Comparison of ENCODE assay signal across 1 cellular context in the genomic region with DNA sequence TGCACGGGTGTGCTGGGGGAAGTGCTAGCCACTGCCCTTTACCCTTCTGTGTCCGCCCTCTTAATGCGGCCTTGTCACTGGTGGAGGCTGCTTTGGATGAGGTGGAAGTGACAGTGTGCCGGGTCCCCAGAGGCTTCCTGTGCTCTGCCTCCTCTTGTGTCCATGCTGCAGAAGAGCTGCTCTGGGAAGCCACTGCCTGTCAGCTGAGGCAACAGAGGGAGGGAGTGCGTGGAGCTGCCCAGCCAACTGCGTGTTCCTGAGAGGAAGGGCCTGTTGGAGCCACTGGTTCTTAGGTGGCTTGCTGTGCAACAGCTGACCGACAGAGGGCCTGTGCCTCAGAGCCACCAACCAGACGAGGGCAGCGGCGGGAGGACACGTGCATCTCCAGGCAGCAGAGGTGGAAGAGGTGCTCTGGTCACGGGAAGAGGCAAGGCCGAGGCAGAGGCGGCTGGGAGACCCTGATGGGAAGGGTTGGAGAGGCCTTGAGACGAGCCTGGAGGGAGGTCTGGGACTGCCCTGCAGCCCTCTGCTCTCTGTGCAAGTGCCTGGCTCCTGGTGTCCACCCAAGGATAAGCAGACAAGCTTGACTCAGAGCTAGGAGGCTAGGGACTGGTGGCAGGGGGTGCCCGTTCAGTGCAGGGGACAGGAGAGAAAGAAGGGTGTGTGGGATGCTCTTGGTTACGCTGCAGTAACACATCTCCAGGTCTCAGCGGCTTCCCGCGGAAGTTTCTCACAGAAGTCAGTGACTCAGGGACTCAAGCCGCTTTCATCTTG.
A peak's percentile ranks its signal among the peaks of the same experiment; 100 is the strongest.
TF ChIP-seq lines count a peak whose summit lies in the region.

No MANE protein-coding gene starts in this region.

TF ChIP-seq in WTC11, 78 proteins besides CTCF, POLR2A, EP300 and RAD21 (continued from another document and continues in another):
- TF ChIP-seq JAZF1 (CRISPR knock-in tag; IDR thresholded peaks at IDR 0.05) (no peak), ZNF317 (CRISPR knock-in tag; IDR thresholded peaks at IDR 0.05; ENCODE audit: borderline replicate concordance, low read depth) (no peak), ZNF138 (CRISPR knock-in tag; conservative IDR thresholded peaks at IDR 0.05) (0 out of 2 replicates have a peak, but pooled peaks have one; percentile 22), OVOL2 (CRISPR knock-in tag; IDR thresholded peaks at IDR 0.05; ENCODE audit: borderline replicate concordance) (no peak), CBFB (CRISPR knock-in tag; IDR thresholded peaks at IDR 0.05; ENCODE audit: low read depth) (0 out of 2 replicates have a peak, but pooled peaks have one; percentile 50), ATF1 (CRISPR knock-in tag; IDR thresholded peaks at IDR 0.05) (no peak), HMGA2 (CRISPR knock-in tag; IDR thresholded peaks at IDR 0.05) (no peak), ZNF423 (CRISPR knock-in tag; IDR thresholded peaks at IDR 0.05) (no peak), ZBTB21 (CRISPR knock-in tag; IDR thresholded peaks at IDR 0.05; ENCODE audit: borderline replicate concordance) (0 out of 2 replicates have a peak, but pooled peaks have one; percentile 11), MYBL2 (CRISPR knock-in tag; IDR thresholded peaks at IDR 0.05) (no peak), FOXK1 (CRISPR knock-in tag; IDR thresholded peaks at IDR 0.05) (no peak), TP53 (CRISPR knock-in tag; IDR thresholded peaks at IDR 0.05) (peak; percentile 52; the same call in 1 of the 2 replicates), ESRRA (CRISPR knock-in tag; IDR thresholded peaks at IDR 0.05; ENCODE audit: borderline replicate concordance) (no peak), ZNF232 (CRISPR knock-in tag; IDR thresholded peaks at IDR 0.05) (no peak), IRF2 (CRISPR knock-in tag; IDR thresholded peaks at IDR 0.05; ENCODE audit: borderline replicate concordance, low read depth) (no peak), SOX15 (CRISPR knock-in tag; IDR thresholded peaks at IDR 0.05) (no peak), SP1 (CRISPR knock-in tag; conservative IDR thresholded peaks at IDR 0.05) (no peak)
- TF ChIP-seq, protein P1, sequence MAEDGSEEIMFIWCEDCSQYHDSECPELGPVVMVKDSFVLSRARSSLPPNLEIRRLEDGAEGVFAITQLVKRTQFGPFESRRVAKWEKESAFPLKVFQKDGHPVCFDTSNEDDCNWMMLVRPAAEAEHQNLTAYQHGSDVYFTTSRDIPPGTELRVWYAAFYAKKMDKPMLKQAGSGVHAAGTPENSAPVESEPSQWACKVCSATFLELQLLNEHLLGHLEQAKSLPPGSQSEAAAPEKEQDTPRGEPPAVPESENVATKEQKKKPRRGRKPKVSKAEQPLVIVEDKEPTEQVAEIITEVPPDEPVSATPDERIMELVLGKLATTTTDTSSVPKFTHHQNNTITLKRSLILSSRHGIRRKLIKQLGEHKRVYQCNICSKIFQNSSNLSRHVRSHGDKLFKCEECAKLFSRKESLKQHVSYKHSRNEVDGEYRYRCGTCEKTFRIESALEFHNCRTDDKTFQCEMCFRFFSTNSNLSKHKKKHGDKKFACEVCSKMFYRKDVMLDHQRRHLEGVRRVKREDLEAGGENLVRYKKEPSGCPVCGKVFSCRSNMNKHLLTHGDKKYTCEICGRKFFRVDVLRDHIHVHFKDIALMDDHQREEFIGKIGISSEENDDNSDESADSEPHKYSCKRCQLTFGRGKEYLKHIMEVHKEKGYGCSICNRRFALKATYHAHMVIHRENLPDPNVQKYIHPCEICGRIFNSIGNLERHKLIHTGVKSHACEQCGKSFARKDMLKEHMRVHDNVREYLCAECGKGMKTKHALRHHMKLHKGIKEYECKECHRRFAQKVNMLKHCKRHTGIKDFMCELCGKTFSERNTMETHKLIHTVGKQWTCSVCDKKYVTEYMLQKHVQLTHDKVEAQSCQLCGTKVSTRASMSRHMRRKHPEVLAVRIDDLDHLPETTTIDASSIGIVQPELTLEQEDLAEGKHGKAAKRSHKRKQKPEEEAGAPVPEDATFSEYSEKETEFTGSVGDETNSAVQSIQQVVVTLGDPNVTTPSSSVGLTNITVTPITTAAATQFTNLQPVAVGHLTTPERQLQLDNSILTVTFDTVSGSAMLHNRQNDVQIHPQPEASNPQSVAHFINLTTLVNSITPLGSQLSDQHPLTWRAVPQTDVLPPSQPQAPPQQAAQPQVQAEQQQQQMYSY (CRISPR knock-in tag; IDR thresholded peaks at IDR 0.05): no peak
- TF ChIP-seq, protein P2, sequence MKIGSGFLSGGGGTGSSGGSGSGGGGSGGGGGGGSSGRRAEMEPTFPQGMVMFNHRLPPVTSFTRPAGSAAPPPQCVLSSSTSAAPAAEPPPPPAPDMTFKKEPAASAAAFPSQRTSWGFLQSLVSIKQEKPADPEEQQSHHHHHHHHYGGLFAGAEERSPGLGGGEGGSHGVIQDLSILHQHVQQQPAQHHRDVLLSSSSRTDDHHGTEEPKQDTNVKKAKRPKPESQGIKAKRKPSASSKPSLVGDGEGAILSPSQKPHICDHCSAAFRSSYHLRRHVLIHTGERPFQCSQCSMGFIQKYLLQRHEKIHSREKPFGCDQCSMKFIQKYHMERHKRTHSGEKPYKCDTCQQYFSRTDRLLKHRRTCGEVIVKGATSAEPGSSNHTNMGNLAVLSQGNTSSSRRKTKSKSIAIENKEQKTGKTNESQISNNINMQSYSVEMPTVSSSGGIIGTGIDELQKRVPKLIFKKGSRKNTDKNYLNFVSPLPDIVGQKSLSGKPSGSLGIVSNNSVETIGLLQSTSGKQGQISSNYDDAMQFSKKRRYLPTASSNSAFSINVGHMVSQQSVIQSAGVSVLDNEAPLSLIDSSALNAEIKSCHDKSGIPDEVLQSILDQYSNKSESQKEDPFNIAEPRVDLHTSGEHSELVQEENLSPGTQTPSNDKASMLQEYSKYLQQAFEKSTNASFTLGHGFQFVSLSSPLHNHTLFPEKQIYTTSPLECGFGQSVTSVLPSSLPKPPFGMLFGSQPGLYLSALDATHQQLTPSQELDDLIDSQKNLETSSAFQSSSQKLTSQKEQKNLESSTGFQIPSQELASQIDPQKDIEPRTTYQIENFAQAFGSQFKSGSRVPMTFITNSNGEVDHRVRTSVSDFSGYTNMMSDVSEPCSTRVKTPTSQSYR (CRISPR knock-in tag; IDR thresholded peaks at IDR 0.05): no peak
- TF ChIP-seq, protein P3, sequence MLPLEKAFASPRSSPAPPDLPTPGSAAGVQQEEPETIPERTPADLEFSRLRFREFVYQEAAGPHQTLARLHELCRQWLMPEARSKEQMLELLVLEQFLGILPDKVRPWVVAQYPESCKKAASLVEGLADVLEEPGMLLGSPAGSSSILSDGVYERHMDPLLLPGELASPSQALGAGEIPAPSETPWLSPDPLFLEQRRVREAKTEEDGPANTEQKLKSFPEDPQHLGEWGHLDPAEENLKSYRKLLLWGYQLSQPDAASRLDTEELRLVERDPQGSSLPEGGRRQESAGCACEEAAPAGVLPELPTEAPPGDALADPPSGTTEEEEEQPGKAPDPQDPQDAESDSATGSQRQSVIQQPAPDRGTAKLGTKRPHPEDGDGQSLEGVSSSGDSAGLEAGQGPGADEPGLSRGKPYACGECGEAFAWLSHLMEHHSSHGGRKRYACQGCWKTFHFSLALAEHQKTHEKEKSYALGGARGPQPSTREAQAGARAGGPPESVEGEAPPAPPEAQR (CRISPR knock-in tag; IDR thresholded peaks at IDR 0.05): no peak
- TF ChIP-seq, protein P4, sequence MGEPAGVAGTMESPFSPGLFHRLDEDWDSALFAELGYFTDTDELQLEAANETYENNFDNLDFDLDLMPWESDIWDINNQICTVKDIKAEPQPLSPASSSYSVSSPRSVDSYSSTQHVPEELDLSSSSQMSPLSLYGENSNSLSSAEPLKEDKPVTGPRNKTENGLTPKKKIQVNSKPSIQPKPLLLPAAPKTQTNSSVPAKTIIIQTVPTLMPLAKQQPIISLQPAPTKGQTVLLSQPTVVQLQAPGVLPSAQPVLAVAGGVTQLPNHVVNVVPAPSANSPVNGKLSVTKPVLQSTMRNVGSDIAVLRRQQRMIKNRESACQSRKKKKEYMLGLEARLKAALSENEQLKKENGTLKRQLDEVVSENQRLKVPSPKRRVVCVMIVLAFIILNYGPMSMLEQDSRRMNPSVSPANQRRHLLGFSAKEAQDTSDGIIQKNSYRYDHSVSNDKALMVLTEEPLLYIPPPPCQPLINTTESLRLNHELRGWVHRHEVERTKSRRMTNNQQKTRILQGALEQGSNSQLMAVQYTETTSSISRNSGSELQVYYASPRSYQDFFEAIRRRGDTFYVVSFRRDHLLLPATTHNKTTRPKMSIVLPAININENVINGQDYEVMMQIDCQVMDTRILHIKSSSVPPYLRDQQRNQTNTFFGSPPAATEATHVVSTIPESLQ (CRISPR knock-in tag; IDR thresholded peaks at IDR 0.05): no peak
- TF ChIP-seq, protein P5, sequence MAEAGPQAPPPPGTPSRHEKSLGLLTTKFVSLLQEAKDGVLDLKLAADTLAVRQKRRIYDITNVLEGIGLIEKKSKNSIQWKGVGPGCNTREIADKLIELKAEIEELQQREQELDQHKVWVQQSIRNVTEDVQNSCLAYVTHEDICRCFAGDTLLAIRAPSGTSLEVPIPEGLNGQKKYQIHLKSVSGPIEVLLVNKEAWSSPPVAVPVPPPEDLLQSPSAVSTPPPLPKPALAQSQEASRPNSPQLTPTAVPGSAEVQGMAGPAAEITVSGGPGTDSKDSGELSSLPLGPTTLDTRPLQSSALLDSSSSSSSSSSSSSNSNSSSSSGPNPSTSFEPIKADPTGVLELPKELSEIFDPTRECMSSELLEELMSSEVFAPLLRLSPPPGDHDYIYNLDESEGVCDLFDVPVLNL (CRISPR knock-in tag; IDR thresholded peaks at IDR 0.05; ENCODE audit: borderline replicate concordance, low read depth): no peak
- TF ChIP-seq, protein P6, sequence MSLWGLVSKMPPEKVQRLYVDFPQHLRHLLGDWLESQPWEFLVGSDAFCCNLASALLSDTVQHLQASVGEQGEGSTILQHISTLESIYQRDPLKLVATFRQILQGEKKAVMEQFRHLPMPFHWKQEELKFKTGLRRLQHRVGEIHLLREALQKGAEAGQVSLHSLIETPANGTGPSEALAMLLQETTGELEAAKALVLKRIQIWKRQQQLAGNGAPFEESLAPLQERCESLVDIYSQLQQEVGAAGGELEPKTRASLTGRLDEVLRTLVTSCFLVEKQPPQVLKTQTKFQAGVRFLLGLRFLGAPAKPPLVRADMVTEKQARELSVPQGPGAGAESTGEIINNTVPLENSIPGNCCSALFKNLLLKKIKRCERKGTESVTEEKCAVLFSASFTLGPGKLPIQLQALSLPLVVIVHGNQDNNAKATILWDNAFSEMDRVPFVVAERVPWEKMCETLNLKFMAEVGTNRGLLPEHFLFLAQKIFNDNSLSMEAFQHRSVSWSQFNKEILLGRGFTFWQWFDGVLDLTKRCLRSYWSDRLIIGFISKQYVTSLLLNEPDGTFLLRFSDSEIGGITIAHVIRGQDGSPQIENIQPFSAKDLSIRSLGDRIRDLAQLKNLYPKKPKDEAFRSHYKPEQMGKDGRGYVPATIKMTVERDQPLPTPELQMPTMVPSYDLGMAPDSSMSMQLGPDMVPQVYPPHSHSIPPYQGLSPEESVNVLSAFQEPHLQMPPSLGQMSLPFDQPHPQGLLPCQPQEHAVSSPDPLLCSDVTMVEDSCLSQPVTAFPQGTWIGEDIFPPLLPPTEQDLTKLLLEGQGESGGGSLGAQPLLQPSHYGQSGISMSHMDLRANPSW (CRISPR knock-in tag; conservative IDR thresholded peaks at IDR 0.05; ENCODE audit: low read depth): no peak
- TF ChIP-seq, protein P7, sequence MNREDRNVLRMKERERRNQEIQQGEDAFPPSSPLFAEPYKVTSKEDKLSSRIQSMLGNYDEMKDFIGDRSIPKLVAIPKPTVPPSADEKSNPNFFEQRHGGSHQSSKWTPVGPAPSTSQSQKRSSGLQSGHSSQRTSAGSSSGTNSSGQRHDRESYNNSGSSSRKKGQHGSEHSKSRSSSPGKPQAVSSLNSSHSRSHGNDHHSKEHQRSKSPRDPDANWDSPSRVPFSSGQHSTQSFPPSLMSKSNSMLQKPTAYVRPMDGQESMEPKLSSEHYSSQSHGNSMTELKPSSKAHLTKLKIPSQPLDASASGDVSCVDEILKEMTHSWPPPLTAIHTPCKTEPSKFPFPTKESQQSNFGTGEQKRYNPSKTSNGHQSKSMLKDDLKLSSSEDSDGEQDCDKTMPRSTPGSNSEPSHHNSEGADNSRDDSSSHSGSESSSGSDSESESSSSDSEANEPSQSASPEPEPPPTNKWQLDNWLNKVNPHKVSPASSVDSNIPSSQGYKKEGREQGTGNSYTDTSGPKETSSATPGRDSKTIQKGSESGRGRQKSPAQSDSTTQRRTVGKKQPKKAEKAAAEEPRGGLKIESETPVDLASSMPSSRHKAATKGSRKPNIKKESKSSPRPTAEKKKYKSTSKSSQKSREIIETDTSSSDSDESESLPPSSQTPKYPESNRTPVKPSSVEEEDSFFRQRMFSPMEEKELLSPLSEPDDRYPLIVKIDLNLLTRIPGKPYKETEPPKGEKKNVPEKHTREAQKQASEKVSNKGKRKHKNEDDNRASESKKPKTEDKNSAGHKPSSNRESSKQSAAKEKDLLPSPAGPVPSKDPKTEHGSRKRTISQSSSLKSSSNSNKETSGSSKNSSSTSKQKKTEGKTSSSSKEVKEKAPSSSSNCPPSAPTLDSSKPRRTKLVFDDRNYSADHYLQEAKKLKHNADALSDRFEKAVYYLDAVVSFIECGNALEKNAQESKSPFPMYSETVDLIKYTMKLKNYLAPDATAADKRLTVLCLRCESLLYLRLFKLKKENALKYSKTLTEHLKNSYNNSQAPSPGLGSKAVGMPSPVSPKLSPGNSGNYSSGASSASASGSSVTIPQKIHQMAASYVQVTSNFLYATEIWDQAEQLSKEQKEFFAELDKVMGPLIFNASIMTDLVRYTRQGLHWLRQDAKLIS (CRISPR knock-in tag; IDR thresholded peaks at IDR 0.05; ENCODE audit: borderline replicate concordance): no peak
- TF ChIP-seq, protein P8, sequence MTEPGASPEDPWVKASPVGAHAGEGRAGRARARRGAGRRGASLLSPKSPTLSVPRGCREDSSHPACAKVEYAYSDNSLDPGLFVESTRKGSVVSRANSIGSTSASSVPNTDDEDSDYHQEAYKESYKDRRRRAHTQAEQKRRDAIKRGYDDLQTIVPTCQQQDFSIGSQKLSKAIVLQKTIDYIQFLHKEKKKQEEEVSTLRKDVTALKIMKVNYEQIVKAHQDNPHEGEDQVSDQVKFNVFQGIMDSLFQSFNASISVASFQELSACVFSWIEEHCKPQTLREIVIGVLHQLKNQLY (CRISPR knock-in tag; IDR thresholded peaks at IDR 0.05): no peak
- TF ChIP-seq, protein P9, sequence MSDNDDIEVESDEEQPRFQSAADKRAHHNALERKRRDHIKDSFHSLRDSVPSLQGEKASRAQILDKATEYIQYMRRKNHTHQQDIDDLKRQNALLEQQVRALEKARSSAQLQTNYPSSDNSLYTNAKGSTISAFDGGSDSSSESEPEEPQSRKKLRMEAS (CRISPR knock-in tag; IDR thresholded peaks at IDR 0.05): peak; percentile 75; the same call in 1 of the 2 replicates
- TF ChIP-seq, protein P10, sequence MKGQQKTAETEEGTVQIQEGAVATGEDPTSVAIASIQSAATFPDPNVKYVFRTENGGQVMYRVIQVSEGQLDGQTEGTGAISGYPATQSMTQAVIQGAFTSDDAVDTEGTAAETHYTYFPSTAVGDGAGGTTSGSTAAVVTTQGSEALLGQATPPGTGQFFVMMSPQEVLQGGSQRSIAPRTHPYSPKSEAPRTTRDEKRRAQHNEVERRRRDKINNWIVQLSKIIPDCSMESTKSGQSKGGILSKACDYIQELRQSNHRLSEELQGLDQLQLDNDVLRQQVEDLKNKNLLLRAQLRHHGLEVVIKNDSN (CRISPR knock-in tag; IDR thresholded peaks at IDR 0.05): no peak
- TF ChIP-seq, protein P11, sequence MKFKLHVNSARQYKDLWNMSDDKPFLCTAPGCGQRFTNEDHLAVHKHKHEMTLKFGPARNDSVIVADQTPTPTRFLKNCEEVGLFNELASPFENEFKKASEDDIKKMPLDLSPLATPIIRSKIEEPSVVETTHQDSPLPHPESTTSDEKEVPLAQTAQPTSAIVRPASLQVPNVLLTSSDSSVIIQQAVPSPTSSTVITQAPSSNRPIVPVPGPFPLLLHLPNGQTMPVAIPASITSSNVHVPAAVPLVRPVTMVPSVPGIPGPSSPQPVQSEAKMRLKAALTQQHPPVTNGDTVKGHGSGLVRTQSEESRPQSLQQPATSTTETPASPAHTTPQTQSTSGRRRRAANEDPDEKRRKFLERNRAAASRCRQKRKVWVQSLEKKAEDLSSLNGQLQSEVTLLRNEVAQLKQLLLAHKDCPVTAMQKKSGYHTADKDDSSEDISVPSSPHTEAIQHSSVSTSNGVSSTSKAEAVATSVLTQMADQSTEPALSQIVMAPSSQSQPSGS (CRISPR knock-in tag; IDR thresholded peaks at IDR 0.05; ENCODE audit: borderline replicate concordance, low read depth): no peak
